ENCODE assay signal across 11 cellular contexts in genomic region chr10:103543617-103544525, GRCh38. TPM values are rescaled to one million over a fixed set of nuclear protein-coding genes. Genes with fewer than 3 reads are reported as not detected.
DNase-seq lines count a peak whose midpoint lies in the region; ATAC-seq and TF ChIP-seq lines count a peak whose summit lies in the region.
"Had no signal": no experiment of that assay in that cellular context is flagged by ENCODE, and none has a peak within 500 bp of the region (broad histone marks: within the 10 kb centered on the region; RNA-seq: fewer than 3 reads in every experiment).

No MANE protein-coding gene starts in this region.

- no peaks in the 10 kb centered on the region for H3K9me3 Mint-ChIP-seq in activated T-helper 1 cell treated with anti-CD3 and anti-CD28 coated beads, Interleukin-12 subunit alpha, Interleukin-12 subunit beta, Interleukin-2, Interleukin-4 antibody, amounts not matched to agents 30 ng/mL and 10 ng/mL and 1 ng/mL, durations not matched to agents 14 hours and 24 hours and 36 hours
- H3K9me3 Mint-ChIP-seq in nephron progenitor cell = no peaks in the 10 kb centered on the region
- no peaks in the 10 kb centered on the region for H3K9me3 Mint-ChIP-seq in activated T-cell treated with anti-CD3 and anti-CD28 coated beads, Interleukin-2, amount 50 U/mL, for 4 hours
- H3K9me3 Mint-ChIP-seq: T-helper 2 cell treated with Interferon-gamma antibody and Interleukin-4, amounts not matched to agents 5 μg/mL and 100 μg/mL, for 36 hours had no signal

- peak overlapping the region; percentile 51 for H3K4me3 Mint-ChIP-seq in activated T-helper 1 cell treated with anti-CD3 and anti-CD28 coated beads, Interleukin-12 subunit alpha, Interleukin-12 subunit beta, Interleukin-2, Interleukin-4 antibody, amounts not matched to agents 30 ng/mL and 10 ng/mL and 1 ng/mL, durations not matched to agents 14 hours and 24 hours and 36 hours
- peak overlapping the region; percentile 20 for H3K4me3 Mint-ChIP-seq in nephron progenitor cell
- no peak overlapping the region for H3K4me3 Mint-ChIP-seq in activated T-cell treated with anti-CD3 and anti-CD28 coated beads, Interleukin-2, amount 50 U/mL, for 4 hours

- peak overlapping the region; percentile 58 for H3K27ac Mint-ChIP-seq in activated T-helper 1 cell treated with anti-CD3 and anti-CD28 coated beads, Interleukin-12 subunit alpha, Interleukin-12 subunit beta, Interleukin-2, Interleukin-4 antibody, amounts not matched to agents 30 ng/mL and 10 ng/mL and 1 ng/mL, durations not matched to agents 14 hours and 24 hours and 36 hours
- H3K27ac Mint-ChIP-seq in nephron progenitor cell = no peak overlapping the region
- H3K27ac Mint-ChIP-seq: T-helper 2 cell treated with Interferon-gamma antibody and Interleukin-4, amounts not matched to agents 5 μg/mL and 100 μg/mL, for 36 hours had no signal

- H3K27ac ChIP-seq in C4-2B = peak overlapping the region; percentile 50

- ATAC-seq in HG03460 (IDR thresholded peaks at IDR 0.05; ENCODE audit: unreplicated experiment) = no peak
- no peak for ATAC-seq in activated T-cell treated with anti-CD3 and anti-CD28 coated beads, Interleukin-2, amount 50 U/mL, for 4 hours
- ATAC-seq: gastrocnemius medialis had no signal

- peak; percentile 15 for DNase-seq in GM13976 (ENCODE audit: low spot score)
- DNase-seq in activated T-helper 1 cell treated with anti-CD3 and anti-CD28 coated beads, Interleukin-12 subunit alpha, Interleukin-12 subunit beta, Interleukin-2, Interleukin-4 antibody, amounts not matched to agents 30 ng/mL and 10 ng/mL and 1 ng/mL, durations not matched to agents 14 hours and 24 hours and 36 hours (ENCODE audit: low spot score) = no peak
- DNase-seq in nephron progenitor cell = no peak
- no peak for DNase-seq in midbrain (lab: John Stamatoyannopoulos, UW)
- DNase-seq in NCI-H1417 treated with DMSO at 0.1 percent for 48 hours (lab: John Stamatoyannopoulos, UW) = no peak
- DNase-seq in activated T-cell treated with anti-CD3 and anti-CD28 coated beads, Interleukin-2, amount 50 U/mL, for 4 hours = no peak
- DNase-seq: gastrocnemius medialis, kidney glomerular epithelial cell had no signal

- peaks cover 15% of the 10 kb centered on the region for H3K4me1 Mint-ChIP-seq in activated T-helper 1 cell treated with anti-CD3 and anti-CD28 coated beads, Interleukin-12 subunit alpha, Interleukin-12 subunit beta, Interleukin-2, Interleukin-4 antibody, amounts not matched to agents 30 ng/mL and 10 ng/mL and 1 ng/mL, durations not matched to agents 14 hours and 24 hours and 36 hours (ENCODE audit: low read depth)
- peaks cover 46% of the 10 kb centered on the region for H3K4me1 Mint-ChIP-seq in nephron progenitor cell
- peaks cover 11% of the 10 kb centered on the region for H3K4me1 Mint-ChIP-seq in activated T-cell treated with anti-CD3 and anti-CD28 coated beads, Interleukin-2, amount 50 U/mL, for 4 hours (ENCODE audit: low read depth)

- peaks cover 23% of the 10 kb centered on the region for H3K27me3 Mint-ChIP-seq in activated T-helper 1 cell treated with anti-CD3 and anti-CD28 coated beads, Interleukin-12 subunit alpha, Interleukin-12 subunit beta, Interleukin-2, Interleukin-4 antibody, amounts not matched to agents 30 ng/mL and 10 ng/mL and 1 ng/mL, durations not matched to agents 14 hours and 24 hours and 36 hours (ENCODE audit: insufficient read depth)
- peaks cover 15% of the 10 kb centered on the region for H3K27me3 Mint-ChIP-seq in nephron progenitor cell (ENCODE audit: low read depth, poor library complexity)
- H3K27me3 Mint-ChIP-seq in activated T-cell treated with anti-CD3 and anti-CD28 coated beads, Interleukin-2, amount 50 U/mL, for 4 hours (ENCODE audit: low read depth) = peaks cover 13% of the 10 kb centered on the region

- TF ChIP-seq CTCF in C4-2B (conservative IDR thresholded peaks at IDR 0.05) (no peak), GM13976 (IDR thresholded peaks at IDR 0.05; ENCODE audit: borderline replicate concordance, control extremely low read depth, extremely low read depth, insufficient read depth, missing control alignments) (no peak), nephron progenitor cell (IDR thresholded peaks at IDR 0.05) (no peak)

- in situ Hi-C loops in GM13976 (cut with MboI; ENCODE audit: low sequenced_read_pairs, unreplicated experiment) = no loop called here

- intact Hi-C loops in activated T-helper 1 cell treated with anti-CD3 and anti-CD28 coated beads, Interleukin-12 subunit alpha, Interleukin-12 subunit beta, Interleukin-2, Interleukin-4 antibody, amounts not matched to agents 30 ng/mL and 10 ng/mL and 1 ng/mL, durations not matched to agents 14 hours and 24 hours and 36 hours (cut with micrococcal nuclease) = loop anchor here (2.0 kb wide), 1 partner anchor 25 kb away; no protein-coding TSS in a partner anchor

- H3K36me3 Mint-ChIP-seq in activated T-helper 1 cell treated with anti-CD3 and anti-CD28 coated beads, Interleukin-12 subunit alpha, Interleukin-12 subunit beta, Interleukin-2, Interleukin-4 antibody, amounts not matched to agents 30 ng/mL and 10 ng/mL and 1 ng/mL, durations not matched to agents 14 hours and 24 hours and 36 hours (ENCODE audit: low read depth) = no peaks in the 10 kb centered on the region
- H3K36me3 Mint-ChIP-seq in nephron progenitor cell (ENCODE audit: low read depth) = no peaks in the 10 kb centered on the region
- H3K36me3 Mint-ChIP-seq in activated T-cell treated with anti-CD3 and anti-CD28 coated beads, Interleukin-2, amount 50 U/mL, for 4 hours (ENCODE audit: insufficient read depth) = no peaks in the 10 kb centered on the region

RNA-seq across cellular contexts. Expression of gene NEURL1, which starts 50.4 kb away (rescaled TPM):
- total RNA-seq in activated T-helper 1 cell treated with anti-CD3 and anti-CD28 coated beads, Interleukin-12 subunit alpha, Interleukin-12 subunit beta, Interleukin-2, Interleukin-4 antibody, amounts not matched to agents 30 ng/mL and 10 ng/mL and 1 ng/mL, durations not matched to agents 14 hours and 24 hours and 36 hours = 3.4 and 3.6 TPM in 2 replicates
- 1 to 10 TPM in 2 of 3 donors, under 1 TPM in 1; 0.84 to 2.0 (median 1.5) TPM for total RNA-seq in activated T-cell treated with anti-CD3 and anti-CD28 coated beads, Interleukin-2, amount 50 U/mL, for 4 hours
